ENCODE assay signal across 23 cellular contexts in genomic region chr15:99696096-99696495, GRCh38. TPM values are rescaled to one million over a fixed set of nuclear protein-coding genes. Genes with fewer than 3 reads are reported as not detected.
DNase-seq lines count a peak whose midpoint lies in the region; ATAC-seq and TF ChIP-seq lines count a peak whose summit lies in the region.
"Had no signal": no experiment of that assay in that cellular context is flagged by ENCODE, and none has a peak within 500 bp of the region (broad histone marks: within the 10 kb centered on the region; RNA-seq: fewer than 3 reads in every experiment).

No MANE protein-coding gene starts in this region.

- H3K27me3 ChIP-seq in Panc1 (ENCODE audit: control insufficient read depth, insufficient read depth, low read length): no peaks in the 10 kb centered on the region
- H3K27me3 ChIP-seq in gastrocnemius medialis: no peaks in the 10 kb centered on the region
- H3K27me3 ChIP-seq: BE2C had no signal

- no peaks in the 10 kb centered on the region for H3K9me3 ChIP-seq in Panc1 (ENCODE audit: control insufficient read depth, insufficient read depth, low read depth, low read length)
- no peaks in the 10 kb centered on the region for H3K9me3 ChIP-seq in gastrocnemius medialis
- H3K9me3 ChIP-seq: BE2C had no signal

- DNase-seq in Panc1 (ENCODE audit: low read depth, low spot score) (no peak), dermis microvascular lymphatic vessel endothelial cell (ENCODE audit: low read depth in 2 of 2) (peak; percentile 61 to 70), left ventricle myocardium superior (no peak), gastrocnemius medialis (no peak), NCI-H1105 (lab: John Stamatoyannopoulos, UW) (no peak), NCI-H128 (lab: John Stamatoyannopoulos, UW; ENCODE audit: unreplicated experiment) (no peak)
- DNase-seq: ACHN; BE2C; Calu3; GM23248; H7; Karpas-422; NCI-H1092; NCI-H146; NCI-H2029; NCI-H446; NCI-H526; NCI-H82; NK-92 treated with Interleukin-12 subunit alpha and Interleukin-12 subunit beta, amount 100 ng/mL, for 24 hours; PC-3; SHP77 had no signal

- H3K36me3 ChIP-seq in Panc1 (ENCODE audit: control insufficient read depth, insufficient read depth, low read length) (0 out of 2 replicates have a peak, but pooled peaks cover 3% of the 10 kb centered on the region), gastrocnemius medialis (peaks cover 0 to 39% of the 10 kb centered on the region in 2 donors)
- H3K36me3 ChIP-seq: BE2C had no signal

- H3K4me3 ChIP-seq in Panc1 (ENCODE audit: low read depth in 2 of 2, low read length in 2 of 2) (no peak overlapping the region), gastrocnemius medialis (no peak overlapping the region)
- H3K4me3 ChIP-seq: GM23248 had no signal

- CTCF ChIA-PET in Panc1 (lab: Charles Lee): no interaction called here

- TF ChIP-seq CTCF in Panc1 (IDR thresholded peaks at IDR 0.05): no peak
- TF ChIP-seq CTCF in gastrocnemius medialis (IDR thresholded peaks at IDR 0.05 in 4 of 5, conservative IDR thresholded peaks at IDR 0.05 in 1 of 5): no peak

- H3K4me1 ChIP-seq in Panc1 (ENCODE audit: control insufficient read depth, insufficient read depth, low read length): no peaks in the 10 kb centered on the region
- H3K4me1 ChIP-seq in gastrocnemius medialis: peaks cover 0 to 3% of the 10 kb centered on the region in 2 donors

- in situ Hi-C loops in Panc1 (cut with HindIII; ENCODE audit: low pct_unique_long_range_greater_than_20kb, low sequenced_read_pairs) (no loop called here), gastrocnemius medialis (cut with MboI; ENCODE audit: low sequenced_read_pairs in 4 of 4) (loop anchor here in 1 of 4 donors (10.0 kb wide), 1 partner anchor 61 kb away; no protein-coding TSS in a partner anchor)

- TSS peak; percentile 3 for BruUV-seq in Panc1 (replicated peaks; lab: Mats Ljungman, UMichigan)

- intact Hi-C loops in Panc1 (cut with micrococcal nuclease; ENCODE audit: unreplicated experiment) (no loop called here), left ventricle myocardium superior (cut with micrococcal nuclease) (loop anchor here (10.0 kb wide), 1 partner anchor 121 kb away; no protein-coding TSS in a partner anchor), gastrocnemius medialis (cut with DNase I; ENCODE audit: low total_unique reads) (no loop called here)

- no peak for ATAC-seq in Panc1
- ATAC-seq in left ventricle myocardium superior: peak; percentile 70
- ATAC-seq in gastrocnemius medialis: no peak
- no peak for ATAC-seq in GM21723 (IDR thresholded peaks at IDR 0.05; ENCODE audit: unreplicated experiment)
- ATAC-seq: HepG2, PC-3 had no signal

- TF ChIP-seq POLR2A in gastrocnemius medialis (IDR thresholded peaks at IDR 0.05): no peak

- H3K27ac ChIP-seq in Panc1 (ENCODE audit: low read length) (no peak overlapping the region), gastrocnemius medialis (peak overlapping the region in 3 of 4 donors; percentile 11 to 39 (median 11))
- H3K27ac ChIP-seq: GM23248 had no signal

- POLR2A ChIA-PET in Panc1 (lab: Charles Lee): no interaction called here

RNA-seq across cellular contexts. Expression of gene LYSMD4, which starts 37.1 kb away (rescaled TPM):
- total RNA-seq in Panc1 (2021; ENCODE audit: unreplicated experiment) (8.9 TPM), dermis microvascular lymphatic vessel endothelial cell (4.6 and 5.8 TPM in 2 replicates), left ventricle myocardium superior (10.1 TPM), gastrocnemius medialis (10 to 100 TPM in 2 of 4 donors, 1 to 10 TPM in 2; 5.1 to 15.8 (median 11.9) TPM)
- 6.4 TPM for polyA plus RNA-seq in Panc1 (2012; ENCODE audit: insufficient read length)

Comparison
In these comparisons a context has a peak if more than half of its experiments do, and no peak if none do; other contexts are left out.
1. DNase-seq: peak in dermis microvascular lymphatic vessel endothelial cell (2 of 2); none in Panc1 (single experiment), left ventricle myocardium superior (single experiment), gastrocnemius medialis (0 of 2), NCI-H1105 (single experiment) and NCI-H128 (single experiment).